ENCODE assay signal across 1 cellular context in genomic region chr13:35978607-35979316, GRCh38.
TF ChIP-seq lines count a peak whose summit lies in the region.

No MANE protein-coding gene starts in this region.

TF ChIP-seq in GM23338, 12 proteins besides CTCF, POLR2A, EP300 and RAD21 (continued from another document):
- TF ChIP-seq ZNF462 (CRISPR knock-in tag; IDR thresholded peaks at IDR 0.05) (no peak), EZH2phosphoT487 (IDR thresholded peaks at IDR 0.05; ENCODE audit: unreplicated experiment) (no peak), NANOG (IDR thresholded peaks at IDR 0.05; ENCODE audit: borderline replicate concordance) (no peak), JUNB (IDR thresholded peaks at IDR 0.05; ENCODE audit: unreplicated experiment) (no peak)
TF ChIP-seq in GM23338: peak in this region for 0.
